19 cellular contexts compared by ENCODE assay signal in genomic region chr2:217990389-217990788, GRCh38.
"Had no signal": no experiment of that assay in that cellular context is flagged by ENCODE, and none has a peak within 500 bp of the region (broad histone marks: within the 10 kb centered on the region; RNA-seq: fewer than 3 reads in every experiment).

No MANE protein-coding gene starts in this region.

- H3K27me3 ChIP-seq: ovary, suprapubic skin, transverse colon had no signal

- H3K4me2 ChIP-seq: neural progenitor cell had no signal

- H3K36me3 ChIP-seq: neural progenitor cell, ovary, suprapubic skin, transverse colon had no signal

- ATAC-seq: mucosa of descending colon; natural killer cell treated with Interleukin-12 subunit alpha and Interleukin-12 subunit beta and Interleukin-15 and Interleukin-18, amount 100 ng/mL, for 72 hours; psoas muscle; right cardiac atrium; stimulated activated naive CD8-positive, alpha-beta T cell treated with anti-CD3 and anti-CD28 coated beads, Interleukin-15, amount 100 ng/mL, for 72 hours had no signal

- H3K4me1 ChIP-seq: neural progenitor cell had no signal

- FAIRE-seq: frontal cortex, keratinocyte, small intestine had no signal

- H3K27ac ChIP-seq: neural progenitor cell, ovary, psoas muscle, suprapubic skin, transverse colon had no signal

- H3K4me3 ChIP-seq: mucosa of descending colon, neural progenitor cell, ovary, psoas muscle, suprapubic skin, transverse colon had no signal

- H2AFZ ChIP-seq: neural progenitor cell had no signal

- H3K9me3 ChIP-seq: mucosa of descending colon, ovary, psoas muscle, suprapubic skin, transverse colon had no signal

- DNase-seq: cortex of kidney; mesenchymal stem cell; naive B cell; nucleus accumbens; psoas muscle; small intestine; stimulated activated CD4-positive, alpha-beta T cell treated with anti-CD3 and anti-CD28 coated beads, Interleukin-15, amount 100 ng/mL, for 24 hours; stimulated activated CD4-positive, alpha-beta T cell treated with anti-CD3 and anti-CD28 coated beads, Interleukin-2, amount 100 ng/mL, for 48 hours; stimulated activated naive CD4-positive, alpha-beta T cell; stimulated activated naive CD8-positive, alpha-beta T cell treated with anti-CD3 and anti-CD28 coated beads, Interleukin-15, amount 100 ng/mL, for 72 hours; transverse colon had no signal

- H3K9ac ChIP-seq: neural progenitor cell had no signal
